8 cellular contexts compared by ENCODE assay signal in the genomic region with DNA sequence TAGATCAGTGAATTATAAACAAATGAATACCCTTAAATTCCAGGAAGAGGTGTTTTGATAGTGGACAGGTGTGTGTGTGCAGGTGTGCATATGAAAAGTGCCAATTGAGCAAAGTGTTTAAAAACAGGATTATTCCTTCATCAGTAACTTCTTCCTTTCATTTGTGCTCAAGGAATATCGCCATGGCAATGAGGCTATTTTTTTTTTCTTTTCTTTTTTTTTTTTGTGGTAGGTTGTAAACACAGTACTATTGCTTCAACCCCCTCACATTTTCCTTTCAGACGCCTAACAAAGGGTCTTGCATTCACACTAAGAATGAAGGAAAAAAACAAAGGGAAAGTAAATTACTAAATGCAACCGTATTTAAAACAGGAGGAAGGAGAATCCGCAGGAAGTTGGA. TPM values are rescaled to one million over a fixed set of nuclear protein-coding genes. Genes with fewer than 3 reads are reported as not detected.
DNase-seq lines count a peak whose midpoint lies in the region; ATAC-seq and TF ChIP-seq lines count a peak whose summit lies in the region.

No MANE protein-coding gene starts in this region.

- H3K27ac ChIP-seq in adrenal gland: peak overlapping the region in 3 of 5 donors; percentile 88 to 98 (median 89)
- peak overlapping the region in 2 of 3 donors; percentile 90 to 98 for H3K27ac ChIP-seq in right lobe of liver
- H3K27ac ChIP-seq in suprapubic skin: peak overlapping the region; percentile 96

- H3K36me3 ChIP-seq in adrenal gland (replicated peaks in 1 of 2) (no peaks in the 10 kb centered on the region), right lobe of liver (no peaks in the 10 kb centered on the region), suprapubic skin (no peaks in the 10 kb centered on the region)

- peak overlapping the region; percentile 93 for H3K27ac Mint-ChIP-seq in activated CD4-positive, alpha-beta T cell treated with anti-CD3 and anti-CD28 coated beads, Interleukin-2, amount 10 ng/mL, durations not matched to agents 24 days and 14 days

- H3K4me1 Mint-ChIP-seq in activated CD4-positive, alpha-beta T cell treated with anti-CD3 and anti-CD28 coated beads, Interleukin-2, amount 10 ng/mL, durations not matched to agents 24 days and 14 days: peaks cover 36% of the 10 kb centered on the region

- TF ChIP-seq CTCF in adrenal gland (IDR thresholded peaks at IDR 0.05) (no peak), right lobe of liver (IDR thresholded peaks at IDR 0.05) (no peak), suprapubic skin (IDR thresholded peaks at IDR 0.05) (no peak)

- H3K4me1 ChIP-seq in adrenal gland (replicated peaks in 1 of 2) (peaks cover 17 to 39% of the 10 kb centered on the region in 2 donors), right lobe of liver (peaks cover 0 to 31% (median 12%) of the 10 kb centered on the region in 4 donors), suprapubic skin (peaks cover 57% of the 10 kb centered on the region)

- TF ChIP-seq POLR2A in adrenal gland (IDR thresholded peaks at IDR 0.05): no peak
- TF ChIP-seq POLR2A in right lobe of liver (IDR thresholded peaks at IDR 0.05): no peak
- TF ChIP-seq POLR2A in suprapubic skin (IDR thresholded peaks at IDR 0.05): no peak

- no peaks in the 10 kb centered on the region for H3K27me3 ChIP-seq in adrenal gland
- no peaks in the 10 kb centered on the region for H3K27me3 ChIP-seq in right lobe of liver
- H3K27me3 ChIP-seq in suprapubic skin: no peaks in the 10 kb centered on the region

- ATAC-seq in right lobe of liver (no peak), left colon (no peak)

- H3K4me3 ChIP-seq in adrenal gland (no peak overlapping the region), right lobe of liver (no peak overlapping the region), suprapubic skin (peak overlapping the region; percentile 70)

- DNase-seq in activated CD4-positive, alpha-beta T cell treated with anti-CD3 and anti-CD28 coated beads, Interleukin-2, amount 10 ng/mL, durations not matched to agents 24 days and 14 days: no peak
- DNase-seq in activated CD4-positive, alpha-beta T cell treated with anti-CD3 and anti-CD28 coated beads, Interleukin-2, amount 50 U/mL, for 4 hours: no peak
- DNase-seq in adrenal gland (no peak), right lobe of liver (no peak), suprapubic skin (ENCODE audit: low spot score in 2 of 2) (no peak), left colon (no peak), pons (ENCODE audit: low spot score) (no peak), NCI-H524 (lab: John Stamatoyannopoulos, UW) (no peak)

- peaks cover 10% of the 10 kb centered on the region for H3K36me3 Mint-ChIP-seq in activated CD4-positive, alpha-beta T cell treated with anti-CD3 and anti-CD28 coated beads, Interleukin-2, amount 10 ng/mL, durations not matched to agents 24 days and 14 days (ENCODE audit: low read depth)

- no peak for TF ChIP-seq EP300 in suprapubic skin (IDR thresholded peaks at IDR 0.05)

- intact Hi-C loops in activated CD4-positive, alpha-beta T cell treated with anti-CD3 and anti-CD28 coated beads, Interleukin-2, amount 10 ng/mL, durations not matched to agents 24 days and 14 days (cut with micrococcal nuclease): loop anchor here (10.0 kb wide), 2 partner anchors 251 to 331 kb away; a partner anchor contains a TSS
- intact Hi-C loops in adrenal gland (cut with DNase I) (no loop called here), right lobe of liver (cut with DNase I) (no loop called here), left colon (cut with DNase I, micrococcal nuclease) (no loop called here)

- H3K9me3 ChIP-seq in adrenal gland (replicated peaks in 1 of 3): no peaks in the 10 kb centered on the region
- no peaks in the 10 kb centered on the region for H3K9me3 ChIP-seq in right lobe of liver
- H3K9me3 ChIP-seq in suprapubic skin: no peaks in the 10 kb centered on the region

- peak overlapping the region; percentile 87 for H3K4me3 Mint-ChIP-seq in activated CD4-positive, alpha-beta T cell treated with anti-CD3 and anti-CD28 coated beads, Interleukin-2, amount 10 ng/mL, durations not matched to agents 24 days and 14 days

- no peaks in the 10 kb centered on the region for H3K27me3 Mint-ChIP-seq in activated CD4-positive, alpha-beta T cell treated with anti-CD3 and anti-CD28 coated beads, Interleukin-2, amount 10 ng/mL, durations not matched to agents 24 days and 14 days

- H3K9me3 Mint-ChIP-seq in activated CD4-positive, alpha-beta T cell treated with anti-CD3 and anti-CD28 coated beads, Interleukin-2, amount 10 ng/mL, durations not matched to agents 24 days and 14 days: no peaks in the 10 kb centered on the region

- 74 to 82% (median 76%) methylated on average over 4 of the region's 4 CpGs for WGBS in adrenal gland, 4 donors
- WGBS in right lobe of liver (ENCODE audit: insufficient coverage, low coverage, low lambda C conversion rate, missing lambda C conversion rate): 66% methylated on average over 4 of the region's 4 CpGs
- WGBS in suprapubic skin: 45% methylated on average over 4 of the region's 4 CpGs

RNA-seq across cellular contexts. Expression of a gene that starts 2.0 kb away (rescaled TPM):
- 156 and 161 TPM in 2 replicates for total RNA-seq in activated CD4-positive, alpha-beta T cell treated with anti-CD3 and anti-CD28 coated beads, Interleukin-2, amount 10 ng/mL, durations not matched to agents 24 days and 14 days
- total RNA-seq in adrenal gland (100 to 1,000 TPM; 156 to 424 (median 244) TPM), right lobe of liver (100 to 1,000 TPM in 2 of 6 experiments, 10 to 100 TPM in 4; 41.5 to 144 (median 47.5) TPM), suprapubic skin (100 to 1,000 TPM; 243 to 686 (median 558) TPM), left colon (100 to 1,000 TPM; 252 to 296 TPM)
- polyA plus RNA-seq in adrenal gland: 100 to 1,000 TPM in 1 of 3 donors, 10 to 100 TPM in 2; 29.0 to 102 (median 38.6) TPM

RNA-seq across cellular contexts. Expression of a gene that starts 10.2 kb away (rescaled TPM):
- total RNA-seq in activated CD4-positive, alpha-beta T cell treated with anti-CD3 and anti-CD28 coated beads, Interleukin-2, amount 10 ng/mL, durations not matched to agents 24 days and 14 days: 189 and 190 TPM in 2 replicates
- total RNA-seq in adrenal gland (100 to 1,000 TPM; 153 to 261 (median 217) TPM), right lobe of liver (100 to 1,000 TPM in 2 of 6 experiments, 10 to 100 TPM in 4; 73.2 to 442 (median 80.2) TPM), suprapubic skin (100 to 1,000 TPM; 200 to 464 (median 408) TPM), left colon (100 to 1,000 TPM; 124 to 136 TPM)
- 10 to 100 TPM; 48.5 to 89.4 (median 84.3) TPM for polyA plus RNA-seq in adrenal gland

RNA-seq across cellular contexts. Expression of a gene that starts 10.5 kb away (rescaled TPM):
- 1.8 and 2.5 TPM in 2 replicates for total RNA-seq in activated CD4-positive, alpha-beta T cell treated with anti-CD3 and anti-CD28 coated beads, Interleukin-2, amount 10 ng/mL, durations not matched to agents 24 days and 14 days
- total RNA-seq in adrenal gland (1 to 10 TPM in 7 of 8 donors, under 1 TPM in 1; 0.79 to 3.6 (median 1.9) TPM), right lobe of liver (1 to 10 TPM in 1 of 6 experiments, under 1 TPM in 5; 0.37 to 1.2 (median 0.56) TPM), suprapubic skin (1 to 10 TPM in 3 of 4 donors, under 1 TPM in 1; 0.83 to 3.1 (median 1.8) TPM), left colon (1 to 10 TPM in 1 of 2 donors, under 1 TPM in 1; 0.89 to 1.1 TPM)
- polyA plus RNA-seq in adrenal gland: 1 to 10 TPM; 1.0 to 5.3 (median 1.1) TPM

RNA-seq across cellular contexts. Expression of a gene that starts 18.8 kb away (rescaled TPM):
- 142 and 146 TPM in 2 replicates for total RNA-seq in activated CD4-positive, alpha-beta T cell treated with anti-CD3 and anti-CD28 coated beads, Interleukin-2, amount 10 ng/mL, durations not matched to agents 24 days and 14 days
- total RNA-seq in adrenal gland (10 to 100 TPM; 38.2 to 61.3 (median 44.6) TPM), right lobe of liver (10 to 100 TPM; 11.0 to 26.1 (median 11.6) TPM), suprapubic skin (10 to 100 TPM; 21.7 to 39.5 (median 30.2) TPM), left colon (10 to 100 TPM; 33.0 to 33.5 TPM)
- 10 to 100 TPM; 28.0 to 55.2 (median 42.8) TPM for polyA plus RNA-seq in adrenal gland

RNA-seq across cellular contexts. Expression of a gene that starts 30.0 kb away (rescaled TPM):
- 173 and 181 TPM in 2 replicates for total RNA-seq in activated CD4-positive, alpha-beta T cell treated with anti-CD3 and anti-CD28 coated beads, Interleukin-2, amount 10 ng/mL, durations not matched to agents 24 days and 14 days
- total RNA-seq in adrenal gland (10 to 100 TPM; 37.8 to 90.8 (median 55.9) TPM), right lobe of liver (10 to 100 TPM; 31.0 to 58.1 (median 41.0) TPM), suprapubic skin (10 to 100 TPM; 48.8 to 60.0 (median 59.1) TPM), left colon (10 to 100 TPM; 35.3 to 58.1 TPM)
- polyA plus RNA-seq in adrenal gland: 10 to 100 TPM; 58.6 to 74.6 (median 59.2) TPM
